ENCODE assay signal across 2 cellular contexts in genomic region chr18:34121157-34121807, GRCh38.
TF ChIP-seq lines count a peak whose summit lies in the region.

No MANE protein-coding gene starts in this region.

TF ChIP-seq in GM12878, 131 proteins besides CTCF, POLR2A, EP300 and RAD21 (continued from another document):
- no peak for TF ChIP-seq ZSCAN29 (IDR thresholded peaks at IDR 0.05)
- TF ChIP-seq KAT2A (conservative IDR thresholded peaks at IDR 0.05; ENCODE audit: control insufficient read depth, low read depth, low read length) = no peak
- no peak for TF ChIP-seq CBX3 (IDR thresholded peaks at IDR 0.05; ENCODE audit: borderline replicate concordance, low read depth)
- TF ChIP-seq ATF7 (IDR thresholded peaks at IDR 0.05; ENCODE audit: low read depth) = no peak
- no peak for TF ChIP-seq STAT1 (conservative IDR thresholded peaks at IDR 0.05)
- TF ChIP-seq SIN3A (IDR thresholded peaks at IDR 0.05; ENCODE audit: low read depth, low read length) = no peak
- TF ChIP-seq IRF3 (IDR thresholded peaks at IDR 0.05) = no peak
- TF ChIP-seq IKZF1 (conservative IDR thresholded peaks at IDR 0.05) = no peak
- TF ChIP-seq PAX5 (IDR thresholded peaks at IDR 0.05; ENCODE audit: borderline replicate concordance, low read depth, low read length) = no peak
- no peak for TF ChIP-seq REST (IDR thresholded peaks at IDR 0.05; ENCODE audit: low read depth, low read length)
- TF ChIP-seq NR2C2 (IDR thresholded peaks at IDR 0.05; ENCODE audit: borderline replicate concordance, control insufficient read depth, insufficient read length, low read depth) = no peak
- no peak for TF ChIP-seq KDM1A (IDR thresholded peaks at IDR 0.05; ENCODE audit: borderline replicate concordance)
- no peak for TF ChIP-seq MYB (IDR thresholded peaks at IDR 0.05; ENCODE audit: borderline replicate concordance, low read depth, low read length)
- no peak for TF ChIP-seq ATF2 (IDR thresholded peaks at IDR 0.05; ENCODE audit: low read length)

TF ChIP-seq in HepG2, 621 proteins besides CTCF, POLR2A, EP300 and RAD21 (continued from another document and continues in another):
- TF ChIP-seq ZMAT5 (CRISPR knock-in tag; IDR thresholded peaks at IDR 0.05; ENCODE audit: borderline replicate concordance, low read depth) (no peak), KDM1A (CRISPR knock-in tag; IDR thresholded peaks at IDR 0.05) (no peak), BCLAF1 (IDR thresholded peaks at IDR 0.05) (no peak), SMAD1 (CRISPR knock-in tag; IDR thresholded peaks at IDR 0.05; ENCODE audit: borderline replicate concordance, low read depth) (no peak), ZNF317 (CRISPR knock-in tag; IDR thresholded peaks at IDR 0.05) (no peak), HMG20A (CRISPR knock-in tag; IDR thresholded peaks at IDR 0.05; ENCODE audit: borderline replicate concordance) (0 out of 2 replicates have a peak, but pooled peaks have one; percentile 17), CSRNP2 (CRISPR knock-in tag; conservative IDR thresholded peaks at IDR 0.05; ENCODE audit: low read depth) (no peak), CSRNP1 (CRISPR knock-in tag; IDR thresholded peaks at IDR 0.05) (no peak), ZSCAN12 (CRISPR knock-in tag; IDR thresholded peaks at IDR 0.05) (no peak), CEBPB (IDR thresholded peaks at IDR 0.05; ENCODE audit: borderline replicate concordance, low read depth, low read length) (peak; percentile 62), PAF1 (CRISPR knock-in tag; IDR thresholded peaks at IDR 0.05) (no peak), ZBTB43 (CRISPR knock-in tag; conservative IDR thresholded peaks at IDR 0.05) (no peak), AHDC1 (CRISPR knock-in tag; IDR thresholded peaks at IDR 0.05; ENCODE audit: borderline replicate concordance) (no peak), ZNF362 (CRISPR knock-in tag; IDR thresholded peaks at IDR 0.05; ENCODE audit: borderline replicate concordance) (no peak), MLX (CRISPR knock-in tag; IDR thresholded peaks at IDR 0.05) (no peak), CBFB (CRISPR knock-in tag; IDR thresholded peaks at IDR 0.05) (no peak), ZNF891 (CRISPR knock-in tag; IDR thresholded peaks at IDR 0.05) (no peak), SYNCRIP (IDR thresholded peaks at IDR 0.05; ENCODE audit: insufficient read depth, low read depth, low read length) (no peak), ZNF552 (CRISPR knock-in tag; IDR thresholded peaks at IDR 0.05; ENCODE audit: borderline replicate concordance) (no peak), ZNF703 (CRISPR knock-in tag; IDR thresholded peaks at IDR 0.05; ENCODE audit: borderline replicate concordance) (no peak), ZNF775 (CRISPR knock-in tag; IDR thresholded peaks at IDR 0.05; ENCODE audit: borderline replicate concordance) (no peak), BCL6 (CRISPR knock-in tag; IDR thresholded peaks at IDR 0.05) (peak; percentile 97), KDM5B (CRISPR knock-in tag; IDR thresholded peaks at IDR 0.05; ENCODE audit: borderline replicate concordance) (no peak), MEIS1 (CRISPR knock-in tag; IDR thresholded peaks at IDR 0.05; ENCODE audit: borderline replicate concordance) (no peak), CENPX (CRISPR knock-in tag; IDR thresholded peaks at IDR 0.05) (no peak), TBL1XR1 (IDR thresholded peaks at IDR 0.05; ENCODE audit: borderline replicate concordance, low read length, partially characterized antibody) (peak; percentile 90), HDAC1 (CRISPR knock-in tag; IDR thresholded peaks at IDR 0.05) (no peak), KAT7 (CRISPR knock-in tag; IDR thresholded peaks at IDR 0.05; ENCODE audit: borderline replicate concordance) (no peak), ZNF609 (CRISPR knock-in tag; IDR thresholded peaks at IDR 0.05; ENCODE audit: borderline replicate concordance) (no peak), NCOR1 (IDR thresholded peaks at IDR 0.05; ENCODE audit: borderline replicate concordance, low read length) (peak; percentile 71; the same call in 1 of the 2 replicates), GATAD2A (CRISPR knock-in tag; IDR thresholded peaks at IDR 0.05) (no peak), REXO4 (CRISPR knock-in tag; IDR thresholded peaks at IDR 0.05; ENCODE audit: borderline replicate concordance) (no peak), KDM2A (CRISPR knock-in tag; IDR thresholded peaks at IDR 0.05; ENCODE audit: borderline replicate concordance, low read depth) (no peak)
